Comparison of ENCODE assay signal across 10 cellular contexts in the genomic region with DNA sequence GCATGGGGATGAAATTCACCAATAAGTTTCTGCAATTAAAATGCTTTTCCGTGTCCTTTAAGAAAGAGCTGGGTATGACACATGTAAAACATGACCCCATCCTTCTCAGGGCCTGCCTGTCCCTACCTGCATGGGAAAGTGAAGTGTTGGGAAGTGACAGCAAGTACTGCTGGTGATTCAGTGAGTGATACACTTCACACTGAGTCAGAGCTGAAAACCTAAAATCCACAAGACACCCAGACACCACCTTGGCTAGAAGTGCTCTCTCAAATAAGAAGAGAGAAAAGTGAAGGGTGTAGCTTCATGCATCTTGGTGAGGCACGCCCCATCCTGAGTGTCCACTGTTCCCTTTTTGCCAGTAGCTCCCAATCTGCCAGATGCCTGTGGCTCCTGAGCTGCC. TPM values are rescaled to one million over a fixed set of nuclear protein-coding genes. Genes with fewer than 3 reads are reported as not detected.
A peak's percentile ranks its signal among the peaks of the same experiment; 100 is the strongest.
DNase-seq lines count a peak whose midpoint lies in the region; ATAC-seq, FAIRE-seq and TF ChIP-seq lines count a peak whose summit lies in the region.
"Had no signal": no experiment of that assay in that cellular context is flagged by ENCODE, and none has a peak within 500 bp of the region (broad histone marks: within the 10 kb centered on the region; RNA-seq: fewer than 3 reads in every experiment).

No MANE protein-coding gene starts in this region.

- no peaks in the 10 kb centered on the region for H3K9me3 Mint-ChIP-seq in activated naive CD4-positive, alpha-beta T cell treated with anti-CD3 and anti-CD28 coated beads for 36 hours
- H3K9me3 Mint-ChIP-seq: HFFc6 had no signal

- peaks cover 37% of the 10 kb centered on the region for H3K79me2 ChIP-seq in smooth muscle cell (ENCODE audit: low read depth)

- H3K27me3 ChIP-seq in bronchial epithelial cell (ENCODE audit: control insufficient read depth, insufficient read depth, low read length), result no peaks in the 10 kb centered on the region
- no peaks in the 10 kb centered on the region for H3K27me3 ChIP-seq in adrenal gland
- no peaks in the 10 kb centered on the region for H3K27me3 ChIP-seq in smooth muscle cell (ENCODE audit: low read depth)

- TF ChIP-seq CTCF in bronchial epithelial cell (IDR thresholded peaks at IDR 0.05; ENCODE audit: insufficient read depth, low read length, severe bottlenecking) (no peak), adrenal gland (IDR thresholded peaks at IDR 0.05) (no peak), smooth muscle cell (IDR thresholded peaks at IDR 0.05; ENCODE audit: borderline replicate concordance, insufficient read depth, poor library complexity, severe bottlenecking) (no peak)

- peaks cover 17% of the 10 kb centered on the region for H3K36me3 ChIP-seq in bronchial epithelial cell (ENCODE audit: control insufficient read depth, insufficient read depth, low read length)
- H3K36me3 ChIP-seq in adrenal gland (replicated peaks in 1 of 2), result peaks cover 0 to 40% of the 10 kb centered on the region in 2 donors
- H3K36me3 ChIP-seq in smooth muscle cell (ENCODE audit: low read depth), result no peaks in the 10 kb centered on the region

- whole genome bisulfite sequencing in adrenal gland, 4 donors, result 50 to 93% (median 77%) methylated on average over 2 of the region's 2 CpGs
- 68% methylated on average over 2 of the region's 2 CpGs for WGBS in smooth muscle cell (ENCODE audit: low lambda C conversion rate)

- DNase-seq in activated naive CD4-positive, alpha-beta T cell treated with anti-CD3 and anti-CD28 coated beads for 36 hours, result peak; percentile 69
- DNase-seq in activated naive CD4-positive, alpha-beta T cell treated with Interleukin-2 at 50 U/mL for 16 hours, result no peak
- DNase-seq in RKO (ENCODE audit: low spot score), result peak; percentile 64
- DNase-seq in bronchial epithelial cell (ENCODE audit: low read depth), result peak; percentile 100
- peak; percentile 14 for DNase-seq in renal cortical epithelial cell (ENCODE audit: low read depth)
- no peak for DNase-seq in adrenal gland
- no peak for DNase-seq in smooth muscle cell (lab: John Stamatoyannopoulos, UW; ENCODE audit: unreplicated experiment)
- DNase-seq: HFFc6 had no signal

- H3K4me1 ChIP-seq in adrenal gland (replicated peaks in 1 of 2) (peaks cover 0 to 34% of the 10 kb centered on the region in 2 donors), smooth muscle cell (ENCODE audit: low read depth) (peaks cover 8% of the 10 kb centered on the region)

- no peak overlapping the region for H3K4me3 ChIP-seq in bronchial epithelial cell (ENCODE audit: low read depth, low read length)
- no peak overlapping the region for H3K4me3 ChIP-seq in adrenal gland
- H3K4me3 ChIP-seq in smooth muscle cell, result no peak overlapping the region

- intact Hi-C loops in activated naive CD4-positive, alpha-beta T cell treated with anti-CD3 and anti-CD28 coated beads for 36 hours (cut with micrococcal nuclease), result no loop called here
- intact Hi-C loops in adrenal gland (cut with DNase I), result no loop called here

- peaks cover 38% of the 10 kb centered on the region for H3K36me3 Mint-ChIP-seq in activated naive CD4-positive, alpha-beta T cell treated with anti-CD3 and anti-CD28 coated beads for 36 hours (ENCODE audit: low read depth)

- peaks cover 62% of the 10 kb centered on the region for H3K4me1 Mint-ChIP-seq in activated naive CD4-positive, alpha-beta T cell treated with anti-CD3 and anti-CD28 coated beads for 36 hours (ENCODE audit: low read depth)

- H3K27me3 Mint-ChIP-seq in activated naive CD4-positive, alpha-beta T cell treated with anti-CD3 and anti-CD28 coated beads for 36 hours (ENCODE audit: low read depth), result no peaks in the 10 kb centered on the region

- no peak for TF ChIP-seq POLR2A in adrenal gland (IDR thresholded peaks at IDR 0.05)

- ATAC-seq in HG02588 (IDR thresholded peaks at IDR 0.05; ENCODE audit: unreplicated experiment), result no peak

- no peak for FAIRE-seq in bronchial epithelial cell (lab: Jason Lieb, UNC)
- FAIRE-seq: urothelium cell line had no signal

- no peak overlapping the region for H3K4me2 ChIP-seq in smooth muscle cell

- H3F3A ChIP-seq in smooth muscle cell (ENCODE audit: low read depth), result no peaks in the 10 kb centered on the region

- H3K9me3 ChIP-seq in adrenal gland (replicated peaks in 1 of 3) (no peaks in the 10 kb centered on the region), smooth muscle cell (replicated peaks; ENCODE audit: low read depth) (no peaks in the 10 kb centered on the region)

- CTCF ChIA-PET in activated naive CD4-positive, alpha-beta T cell treated with anti-CD3 and anti-CD28 coated beads for 36 hours (lab: Charles Lee), result interaction anchor here (0.7 kb wide), 1 partner anchor 28 kb away, joined by 3 read pairs; no protein-coding TSS in a partner anchor

- H3K9ac ChIP-seq in smooth muscle cell (ENCODE audit: low read depth), result no peak overlapping the region

- H3K4me3 Mint-ChIP-seq in activated naive CD4-positive, alpha-beta T cell treated with anti-CD3 and anti-CD28 coated beads for 36 hours, result peak overlapping the region; percentile 27
- H3K4me3 Mint-ChIP-seq: HFFc6 had no signal

- H4K20me1 ChIP-seq in smooth muscle cell (ENCODE audit: low read depth), result peaks cover 53% of the 10 kb centered on the region

- peak overlapping the region; percentile 83 for H3K27ac Mint-ChIP-seq in activated naive CD4-positive, alpha-beta T cell treated with anti-CD3 and anti-CD28 coated beads for 36 hours
- H3K27ac Mint-ChIP-seq: HFFc6 had no signal

- no peak overlapping the region for H2AFZ ChIP-seq in smooth muscle cell (ENCODE audit: low read depth)

- no peak overlapping the region for H3K27ac ChIP-seq in adrenal gland
- H3K27ac ChIP-seq in smooth muscle cell (ENCODE audit: low read depth), result no peak overlapping the region

RNA-seq across cellular contexts. Expression of a gene that starts 3.3 kb away (rescaled TPM):
- 1 to 10 TPM; 9.3 to 9.8 TPM for total RNA-seq in activated naive CD4-positive, alpha-beta T cell treated with anti-CD3 and anti-CD28 coated beads for 36 hours
- total RNA-seq in bronchial epithelial cell (17.6 and 18.3 TPM in 2 replicates), renal cortical epithelial cell (14.6 and 22.4 TPM in 2 replicates), adrenal gland (10 to 100 TPM; 22.4 to 46.3 (median 28.2) TPM), smooth muscle cell (23.7 and 25.0 TPM in 2 replicates)
- polyA plus RNA-seq in adrenal gland (10 to 100 TPM in 1 of 3 donors, 1 to 10 TPM in 2; 6.7 to 31.9 (median 8.0) TPM), smooth muscle cell (14.0 and 17.3 TPM in 2 replicates)

Comparison
In these comparisons a context has a peak if more than half of its experiments do, and no peak if none do; other contexts are left out.
1. DNase-seq: peak in activated naive CD4-positive, alpha-beta T cell treated with anti-CD3 and anti-CD28 coated beads for 36 hours (single experiment), RKO (single experiment), bronchial epithelial cell (single experiment) and renal cortical epithelial cell (single experiment); none in activated naive CD4-positive, alpha-beta T cell treated with Interleukin-2 at 50 U/mL for 16 hours (single experiment), adrenal gland (0 of 7) and smooth muscle cell (single experiment).